22 cellular contexts compared by ENCODE assay signal in the genomic region with DNA sequence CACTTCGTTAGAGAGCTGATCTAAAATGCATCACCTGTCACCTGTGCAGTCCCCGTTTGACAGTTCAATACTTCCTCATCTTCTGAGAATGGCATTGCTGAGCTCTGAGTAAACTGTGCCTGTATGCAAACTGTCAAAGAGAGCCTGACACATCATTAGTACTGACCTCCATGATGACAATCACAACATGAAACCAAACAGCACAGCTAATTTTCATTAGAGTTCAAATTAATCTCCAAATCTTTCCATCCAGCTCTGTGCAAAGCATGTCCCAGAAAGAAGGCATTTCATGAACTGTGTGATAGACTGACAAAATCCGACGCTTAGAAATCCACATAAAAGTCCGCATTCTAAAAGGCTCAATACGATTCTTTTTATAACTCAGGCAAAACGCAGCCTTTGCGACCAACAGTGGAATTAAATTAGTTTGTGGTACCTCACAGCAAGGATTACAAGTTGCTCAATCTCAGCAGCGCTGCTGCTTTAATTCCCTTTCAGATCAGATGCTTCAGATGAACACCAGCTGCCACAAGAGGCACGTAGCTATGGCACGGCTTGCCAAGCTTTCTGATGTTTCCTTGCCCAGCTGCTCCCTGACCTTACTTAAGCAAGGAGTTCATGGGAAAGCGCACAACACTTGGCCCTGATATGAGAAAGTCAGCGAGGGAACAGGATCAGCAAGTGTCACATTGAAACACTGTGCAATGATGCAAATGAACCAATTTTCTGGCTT.
DNase-seq lines count a peak whose midpoint lies in the region; TF ChIP-seq lines count a peak whose summit lies in the region.
"Had no signal": no experiment of that assay in that cellular context is flagged by ENCODE, and none has a peak within 500 bp of the region (broad histone marks: within the 10 kb centered on the region; RNA-seq: fewer than 3 reads in every experiment).

No MANE protein-coding gene starts in this region.

- BruUV-seq in OCI-LY7 (replicated peaks; lab: Mats Ljungman, UMichigan): no TSS peak

- no peak overlapping the region for H3K4me2 ChIP-seq in OCI-LY7 (ENCODE audit: low read length)

- no peaks in the 10 kb centered on the region for H3K79me2 ChIP-seq in OCI-LY7 (ENCODE audit: insufficient read depth, low read depth, low read length)

- H3K4me1 ChIP-seq in OCI-LY7 (ENCODE audit: insufficient read depth, low read length, poor library complexity, severe bottlenecking): no peaks in the 10 kb centered on the region
- H3K4me1 ChIP-seq: esophagus muscularis mucosa had no signal

- H3K4me1 Mint-ChIP-seq in brain: peaks cover 43% of the 10 kb centered on the region
- H3K4me1 Mint-ChIP-seq: B cell had no signal

- H3K4me3 Mint-ChIP-seq in brain: peak overlapping the region; percentile 16 to 70 (median 30)
- H3K4me3 Mint-ChIP-seq: activated T-helper 1 cell treated with anti-CD3 and anti-CD28 coated beads, Interleukin-12 subunit alpha, Interleukin-12 subunit beta, Interleukin-2, Interleukin-4 antibody, amounts not matched to agents 30 ng/mL and 10 ng/mL and 1 ng/mL, durations not matched to agents 14 hours and 24 hours and 36 hours; B cell; effector memory CD8-positive, alpha-beta T cell; HFFc6 had no signal

- no peak for TF ChIP-seq CTCF in brain (conservative IDR thresholded peaks at IDR 0.05)
- TF ChIP-seq CTCF in OCI-LY7 (conservative IDR thresholded peaks at IDR 0.05; ENCODE audit: low read length): no peak

- peaks cover 0 to 3% (median 0%) of the 10 kb centered on the region in 5 experiments for H3K9me3 Mint-ChIP-seq in brain

- CTCF ChIA-PET in HEK293T (lab: Yijun Ruan, JAX): no interaction called here
- CTCF ChIA-PET in OCI-LY7 (lab: Charles Lee; ENCODE audit: unreplicated experiment): interaction anchor here (0.6 kb wide), 1 partner anchor 819 kb away, joined by 3 read pairs; no protein-coding TSS in a partner anchor

- DNase-seq in NCI-H510A treated with DMSO at 0.1 percent for 48 hours (lab: John Stamatoyannopoulos, UW) (peak; percentile 25), NCI-H510A (lab: John Stamatoyannopoulos, UW) (no peak), NCI-H446 treated with DMSO at 0.1 percent for 48 hours (lab: John Stamatoyannopoulos, UW) (peak; percentile 65), retina (peak; percentile 57), HEK293T (ENCODE audit: extremely low spot score) (no peak), OCI-LY7 (ENCODE audit: low spot score) (no peak)
- no peak for DNase-seq in stimulated activated CD4-positive, alpha-beta T cell treated with anti-CD3 and anti-CD28 coated beads, Interleukin-4, amount 100 ng/mL, for 1 hour
- DNase-seq: activated CD4-positive, alpha-beta T cell treated with anti-CD3 and anti-CD28 coated beads for 48 hours; effector memory CD8-positive, alpha-beta T cell; HFFc6; kidney; MV-4-11; NCI-H2029 treated with DMSO at 0.1 percent for 48 hours; NCI-H526 treated with DMSO at 0.1 percent for 48 hours; OCI-M1; stimulated activated CD4-positive, alpha-beta T cell treated with anti-CD3 and anti-CD28 coated beads, Interleukin-12 subunit alpha, Interleukin-12 subunit beta, amount 100 ng/mL, for 4 hours had no signal

- no peaks in the 10 kb centered on the region for H4K20me1 ChIP-seq in OCI-LY7 (ENCODE audit: insufficient read depth, low read length)

- no peaks in the 10 kb centered on the region for H3K36me3 Mint-ChIP-seq in brain
- H3K36me3 Mint-ChIP-seq: activated naive CD4-positive, alpha-beta T cell treated with anti-CD3 and anti-CD28 coated beads, Interleukin-2, amount 50 U/mL, for 72 hours had no signal

- no peaks in the 10 kb centered on the region for H3K9me3 ChIP-seq in OCI-LY7 (ENCODE audit: low read length)
- H3K9me3 ChIP-seq: esophagus muscularis mucosa had no signal

- no peak overlapping the region for H2AFZ ChIP-seq in OCI-LY7 (ENCODE audit: low read length)

- no peaks in the 10 kb centered on the region for H3K36me3 ChIP-seq in OCI-LY7 (ENCODE audit: insufficient read depth, low read length)
- H3K36me3 ChIP-seq: esophagus muscularis mucosa had no signal

- H3K27ac ChIP-seq in OCI-LY7 (ENCODE audit: low read depth, low read length, poor library complexity, severe bottlenecking): no peak overlapping the region
- H3K27ac ChIP-seq: esophagus muscularis mucosa had no signal

- H3K27me3 Mint-ChIP-seq in brain: no peaks in the 10 kb centered on the region
- H3K27me3 Mint-ChIP-seq: B cell; effector memory CD8-positive, alpha-beta T cell had no signal

- intact Hi-C loops in OCI-LY7 (cut with micrococcal nuclease; ENCODE audit: unreplicated experiment): no loop called here

- H3K4me3 ChIP-seq in OCI-LY7 (ENCODE audit: low read depth, low read length, poor library complexity, severe bottlenecking): no peak overlapping the region
- H3K4me3 ChIP-seq: esophagus muscularis mucosa, lung had no signal

- H3K9me2 ChIP-seq in OCI-LY7 (ENCODE audit: insufficient read depth, low read length): no peaks in the 10 kb centered on the region

- POLR2A ChIA-PET in HEK293T (lab: Yijun Ruan, JAX) (no interaction called here), OCI-LY7 (lab: Charles Lee) (no interaction called here)

- H3K27ac Mint-ChIP-seq in brain: peak overlapping the region in 3 of 5 experiments; percentile 32 to 94 (median 78)
- H3K27ac Mint-ChIP-seq: activated naive CD4-positive, alpha-beta T cell treated with anti-CD3 and anti-CD28 coated beads, Interleukin-2, amount 50 U/mL, for 72 hours; activated T-helper 1 cell treated with anti-CD3 and anti-CD28 coated beads, Interleukin-12 subunit alpha, Interleukin-12 subunit beta, Interleukin-2, Interleukin-4 antibody, amounts not matched to agents 30 ng/mL and 10 ng/mL and 1 ng/mL, durations not matched to agents 14 hours and 24 hours and 36 hours; B cell; effector memory CD8-positive, alpha-beta T cell; HFFc6 had no signal

TF ChIP-seq in HEK293T, 16 proteins besides CTCF, POLR2A, EP300 and RAD21:
- TF ChIP-seq BHLHE40 (IDR thresholded peaks at IDR 0.05; ENCODE audit: borderline replicate concordance) (no peak), LEF1 (IDR thresholded peaks at IDR 0.05; ENCODE audit: borderline replicate concordance) (no peak), PKNOX1 (IDR thresholded peaks at IDR 0.05) (no peak), CTBP1 (IDR thresholded peaks at IDR 0.05; ENCODE audit: borderline replicate concordance) (no peak), ZNF384 (IDR thresholded peaks at IDR 0.05) (no peak), ARNT (IDR thresholded peaks at IDR 0.05) (no peak)

Comparison
In these comparisons a context has a peak if more than half of its experiments do, and no peak if none do; other contexts are left out.
1. DNase-seq: peak in NCI-H510A treated with DMSO at 0.1 percent for 48 hours (single experiment), NCI-H446 treated with DMSO at 0.1 percent for 48 hours (single experiment) and retina (single experiment); none in NCI-H510A (single experiment), stimulated activated CD4-positive, alpha-beta T cell treated with anti-CD3 and anti-CD28 coated beads, Interleukin-4, amount 100 ng/mL, for 1 hour (single experiment), HEK293T (single experiment) and OCI-LY7 (single experiment).